8 cellular contexts compared by ENCODE assay signal in genomic region chr13:97432232-97432916, GRCh38. TPM values are rescaled to one million over a fixed set of nuclear protein-coding genes. Genes with fewer than 3 reads are reported as not detected.
DNase-seq lines count a peak whose midpoint lies in the region; ATAC-seq, FAIRE-seq and TF ChIP-seq lines count a peak whose summit lies in the region.

No MANE protein-coding gene starts in this region.

- peaks cover 9% of the 10 kb centered on the region for H3K4me1 ChIP-seq in keratinocyte (ENCODE audit: control insufficient read depth, extremely low read depth, insufficient read depth, low read length)
- peaks cover 28% of the 10 kb centered on the region for H3K4me1 ChIP-seq in suprapubic skin

- peaks cover 11% of the 10 kb centered on the region for H3K36me3 Mint-ChIP-seq in activated naive CD4-positive, alpha-beta T cell treated with anti-CD3 and anti-CD28 coated beads, Interleukin-2, amount 10 ng/mL, durations not matched to agents 7 days and 5 days
- peaks cover 8% of the 10 kb centered on the region for H3K36me3 Mint-ChIP-seq in activated naive CD8-positive, alpha-beta T cell treated with anti-CD3 and anti-CD28 coated beads for 36 hours

- H3K4me1 Mint-ChIP-seq in activated naive CD4-positive, alpha-beta T cell treated with anti-CD3 and anti-CD28 coated beads, Interleukin-2, amount 10 ng/mL, durations not matched to agents 7 days and 5 days = peaks cover 39% of the 10 kb centered on the region
- H3K4me1 Mint-ChIP-seq in activated naive CD8-positive, alpha-beta T cell treated with anti-CD3 and anti-CD28 coated beads for 36 hours = peaks cover 26% of the 10 kb centered on the region

- H3K9me1 ChIP-seq in keratinocyte (ENCODE audit: control insufficient read depth, extremely low read depth, insufficient read depth, low read length) = no peaks in the 10 kb centered on the region

- peaks cover 26% of the 10 kb centered on the region for H3K79me2 ChIP-seq in keratinocyte (ENCODE audit: control insufficient read depth, insufficient read depth, low read length)

- TF ChIP-seq POLR2A in suprapubic skin (IDR thresholded peaks at IDR 0.05) = no peak

- TF ChIP-seq EP300 in suprapubic skin (IDR thresholded peaks at IDR 0.05) = no peak

- dilution Hi-C loops in keratinocyte (cut with MboI; ENCODE audit: extremely low pct_ligation_motif_present, low sequenced_read_pairs) = no loop called here

- H2AFZ ChIP-seq in keratinocyte (ENCODE audit: control insufficient read depth, low read length) = peak overlapping the region; percentile 100

- CTCF ChIA-PET in activated naive CD4-positive, alpha-beta T cell treated with anti-CD3 and anti-CD28 coated beads, Interleukin-2, amount 10 ng/mL, durations not matched to agents 7 days and 5 days (lab: Charles Lee) = interaction anchor here (0.8 kb wide), 2 partner anchors 30 to 322 kb away, joined by 3 read pairs; no protein-coding TSS in a partner anchor

- H3K36me3 ChIP-seq in keratinocyte (ENCODE audit: control insufficient read depth in 2 of 2, extremely low read depth in 1 of 2, insufficient read depth in 2 of 2, low read length in 2 of 2) = no peaks in the 10 kb centered on the region
- H3K36me3 ChIP-seq in suprapubic skin = no peaks in the 10 kb centered on the region

- H3K27ac ChIP-seq in keratinocyte (ENCODE audit: control insufficient read depth, insufficient read depth, low read length) (peak overlapping the region; percentile 85), suprapubic skin (peak overlapping the region; percentile 100)

- 4% methylated on average over 19 of the region's 19 CpGs for WGBS in suprapubic skin

- peak overlapping the region; percentile 87 for H3K4me2 ChIP-seq in keratinocyte (ENCODE audit: control insufficient read depth, extremely low read depth, insufficient read depth, low read depth, low read length)

- no peak for TF ChIP-seq CTCF in keratinocyte (optimal IDR thresholded peaks at IDR 0.05 in 1 of 3, IDR thresholded peaks at IDR 0.05 in 1 of 3, conservative IDR thresholded peaks at IDR 0.05 in 1 of 3; ENCODE audit: extremely low read depth in 1 of 3, insufficient read depth in 2 of 3, low read length in 3 of 3)
- TF ChIP-seq CTCF in suprapubic skin (IDR thresholded peaks at IDR 0.05) = no peak

- H3K4me3 ChIP-seq in keratinocyte (ENCODE audit: control insufficient read depth in 2 of 3, extremely low read depth in 1 of 3, insufficient read depth in 2 of 3, low read depth in 1 of 3, low read length in 3 of 3) (peak overlapping the region; percentile 66 to 100 (median 100)), suprapubic skin (peak overlapping the region; percentile 87)

- no peaks in the 10 kb centered on the region for H3K27me3 ChIP-seq in keratinocyte (ENCODE audit: control insufficient read depth, extremely low read depth, insufficient read depth, low read length)
- H3K27me3 ChIP-seq in suprapubic skin = no peaks in the 10 kb centered on the region

- H3K9me3 Mint-ChIP-seq in activated naive CD4-positive, alpha-beta T cell treated with anti-CD3 and anti-CD28 coated beads, Interleukin-2, amount 10 ng/mL, durations not matched to agents 7 days and 5 days = no peaks in the 10 kb centered on the region
- H3K9me3 Mint-ChIP-seq in activated naive CD8-positive, alpha-beta T cell treated with anti-CD3 and anti-CD28 coated beads for 36 hours = no peaks in the 10 kb centered on the region

- no peak for DNase-seq in activated naive CD4-positive, alpha-beta T cell treated with anti-CD3 and anti-CD28 coated beads, Interleukin-2, amount 10 ng/mL, durations not matched to agents 7 days and 5 days
- no peak for DNase-seq in activated naive CD4-positive, alpha-beta T cell treated with Interleukin-2 at 50 U/mL for 16 hours
- no peak for DNase-seq in activated naive CD8-positive, alpha-beta T cell treated with anti-CD3 and anti-CD28 coated beads for 36 hours
- DNase-seq in keratinocyte (ENCODE audit: low read depth, low spot score) (no peak), suprapubic skin (ENCODE audit: low spot score in 2 of 2) (no peak), UCSD-AML1 (lab: John Stamatoyannopoulos, UW; ENCODE audit: unreplicated experiment) (no peak)

- no peaks in the 10 kb centered on the region for H3K9me3 ChIP-seq in keratinocyte (ENCODE audit: control insufficient read depth, low read depth, low read length)
- no peaks in the 10 kb centered on the region for H3K9me3 ChIP-seq in suprapubic skin

- peak overlapping the region; percentile 98 for H3K4me3 Mint-ChIP-seq in activated naive CD4-positive, alpha-beta T cell treated with anti-CD3 and anti-CD28 coated beads, Interleukin-2, amount 10 ng/mL, durations not matched to agents 7 days and 5 days
- peak overlapping the region; percentile 93 for H3K4me3 Mint-ChIP-seq in activated naive CD8-positive, alpha-beta T cell treated with anti-CD3 and anti-CD28 coated beads for 36 hours

- peak overlapping the region; percentile 100 for H3K27ac Mint-ChIP-seq in activated naive CD4-positive, alpha-beta T cell treated with anti-CD3 and anti-CD28 coated beads, Interleukin-2, amount 10 ng/mL, durations not matched to agents 7 days and 5 days
- H3K27ac Mint-ChIP-seq in activated naive CD8-positive, alpha-beta T cell treated with anti-CD3 and anti-CD28 coated beads for 36 hours = peak overlapping the region; percentile 95

- FAIRE-seq in keratinocyte (lab: Jason Lieb, UNC) = no peak

- ATAC-seq in HG02973 (IDR thresholded peaks at IDR 0.05; ENCODE audit: unreplicated experiment) (no peak), HG02678 (IDR thresholded peaks at IDR 0.05; ENCODE audit: unreplicated experiment) (no peak)

- H3K27me3 Mint-ChIP-seq in activated naive CD4-positive, alpha-beta T cell treated with anti-CD3 and anti-CD28 coated beads, Interleukin-2, amount 10 ng/mL, durations not matched to agents 7 days and 5 days = peaks cover 3% of the 10 kb centered on the region
- no peaks in the 10 kb centered on the region for H3K27me3 Mint-ChIP-seq in activated naive CD8-positive, alpha-beta T cell treated with anti-CD3 and anti-CD28 coated beads for 36 hours

- no peaks in the 10 kb centered on the region for H4K20me1 ChIP-seq in keratinocyte (ENCODE audit: control insufficient read depth, extremely low read depth, insufficient read depth, low read length)

- peak overlapping the region; percentile 80 for H3K9ac ChIP-seq in keratinocyte (ENCODE audit: control insufficient read depth, extremely low read depth, insufficient read depth, low read length)

RNA-seq across cellular contexts. Expression of gene RAP2A, which starts 1.6 kb away (rescaled TPM):
- total RNA-seq in activated naive CD8-positive, alpha-beta T cell treated with anti-CD3 and anti-CD28 coated beads for 36 hours = 10 to 100 TPM; 16.2 to 18.6 TPM
- polyA plus RNA-seq in keratinocyte = 15.4 to 19.2 TPM (median 19.0 TPM) in 3 replicates
- polyA plus RNA-seq in keratinocyte (2011; ENCODE audit: low read depth) = 8.4 TPM
- 9.8 and 16.3 TPM in 2 replicates for polyA plus RNA-seq in keratinocyte (2011; cell fraction: cytosol; rRNA removed)
- 6.9 and 9.5 TPM in 2 replicates for polyA plus RNA-seq in keratinocyte (2011; cell fraction: nucleus; rRNA removed)
- polyA plus RNA-seq in keratinocyte (2012; ENCODE audit: low replicate concordance) = 9.2 and 19.1 TPM in 2 replicates
- polyA minus RNA-seq in keratinocyte = 32.1 to 73.6 TPM (median 37.8 TPM) in 3 replicates
- polyA minus RNA-seq in keratinocyte (2011; cell fraction: cytosol; rRNA and poly(A)+ RNA removed) = 43.4 TPM
- 9.8 and 13.0 TPM in 2 replicates for polyA minus RNA-seq in keratinocyte (2011; cell fraction: nucleus; rRNA and poly(A)+ RNA removed)
- total RNA-seq in suprapubic skin = 10 to 100 TPM; 10.6 to 16.0 (median 12.7) TPM
